In genomic region chr11:78397398-78397797, GRCh38 we compare ENCODE assay signal across 10 cellular contexts. TPM values are rescaled to one million over a fixed set of nuclear protein-coding genes. Genes with fewer than 3 reads are reported as not detected.
DNase-seq lines count a peak whose midpoint lies in the region; ATAC-seq and TF ChIP-seq lines count a peak whose summit lies in the region.
"Had no signal": no experiment of that assay in that cellular context is flagged by ENCODE, and none has a peak within 500 bp of the region (broad histone marks: within the 10 kb centered on the region; RNA-seq: fewer than 3 reads in every experiment).

No MANE protein-coding gene starts in this region.

- peaks cover 25% of the 10 kb centered on the region for H3K79me2 ChIP-seq in GM23248 (ENCODE audit: insufficient read depth)

- H3K27ac Mint-ChIP-seq in HFFc6, result no peak overlapping the region

- no peaks in the 10 kb centered on the region for H4K20me1 ChIP-seq in GM23248 (ENCODE audit: insufficient read depth)

- H3K4me1 Mint-ChIP-seq in HFFc6 (ENCODE audit: low read depth), result peaks cover 15% of the 10 kb centered on the region

- H3F3A ChIP-seq in GM23248 (ENCODE audit: insufficient read depth), result no peaks in the 10 kb centered on the region

- TF ChIP-seq CTCF in fibroblast of villous mesenchyme (IDR thresholded peaks at IDR 0.05; ENCODE audit: insufficient read depth, low read depth, low read length) (no peak), HFFc6 (IDR thresholded peaks at IDR 0.05) (no peak)

- no peaks in the 10 kb centered on the region for H3K36me3 ChIP-seq in GM23248 (ENCODE audit: low read depth)
- H3K36me3 ChIP-seq: pancreas had no signal

- no peaks in the 10 kb centered on the region for H3K9me3 Mint-ChIP-seq in HFFc6

- DNase-seq in HT-29 (ENCODE audit: low spot score), result peak; percentile 12
- peak; percentile 64 for DNase-seq in fibroblast of villous mesenchyme (ENCODE audit: low read depth)
- no peak for DNase-seq in D341Med (ENCODE audit: low spot score)
- DNase-seq in HFFc6, result no peak
- no peak for DNase-seq in HPDE6-E6E7 (ENCODE audit: extremely low spot score)
- DNase-seq in GM23248, result no peak
- DNase-seq: central memory CD4-positive, alpha-beta T cell; pancreas had no signal

- H3K4me1 ChIP-seq in GM23248 (ENCODE audit: insufficient read depth), result no peaks in the 10 kb centered on the region
- H3K4me1 ChIP-seq: pancreas had no signal

- no peak overlapping the region for H3K9ac ChIP-seq in GM23248

- no peak overlapping the region for H3K27ac ChIP-seq in GM23248
- H3K27ac ChIP-seq: pancreas had no signal

- TF ChIP-seq POLR2A in GM18505 (IDR thresholded peaks at IDR 0.05; ENCODE audit: borderline replicate concordance, extremely low read depth, insufficient read depth, insufficient read length), result no peak

- no peaks in the 10 kb centered on the region for H3K9me3 ChIP-seq in GM23248 (ENCODE audit: low read depth)
- H3K9me3 ChIP-seq: pancreas had no signal

- no peaks in the 10 kb centered on the region for H3K27me3 ChIP-seq in GM23248 (replicated peaks; ENCODE audit: insufficient read depth)
- H3K27me3 ChIP-seq: pancreas had no signal

- no peak overlapping the region for H2AFZ ChIP-seq in GM23248

- ATAC-seq in GM18505 (IDR thresholded peaks at IDR 0.05; ENCODE audit: unreplicated experiment), result peak; percentile 79
- ATAC-seq in GM21528 (IDR thresholded peaks at IDR 0.05; ENCODE audit: low FRiP score, unreplicated experiment), result peak; percentile 66

- no peaks in the 10 kb centered on the region for H3K27me3 Mint-ChIP-seq in HFFc6 (ENCODE audit: insufficient read depth)

- WGBS in GM23248 (ENCODE audit: low coverage in 1 of 2, low lambda C conversion rate in 2 of 2, missing lambda C conversion rate in 2 of 2), 2 experiments, result 95 to 98% methylated on average over 3 of the region's 3 CpGs

- no peak overlapping the region for H3K4me2 ChIP-seq in GM23248 (ENCODE audit: unreplicated experiment)

- in situ Hi-C loops in GM23248 (cut with MboI), result no loop called here

- no peaks in the 10 kb centered on the region for H3K9me2 ChIP-seq in GM23248 (ENCODE audit: insufficient read depth)

- H3K4me3 Mint-ChIP-seq in HFFc6, result no peak overlapping the region

- H3K36me3 Mint-ChIP-seq in HFFc6 (ENCODE audit: low read depth), result no peaks in the 10 kb centered on the region

- H3K4me3 ChIP-seq in fibroblast of villous mesenchyme (ENCODE audit: low read depth, low read length), result no peak overlapping the region
- no peak overlapping the region for H3K4me3 ChIP-seq in GM23248
- H3K4me3 ChIP-seq: pancreas had no signal

RNA-seq across cellular contexts. Expression of gene GAB2, which starts 20.2 kb away (rescaled TPM):
- 1.8 and 3.6 TPM in 2 replicates for total RNA-seq in HT-29 (2014; rRNA removed; shearing (Covaris generic))
- 8.2 and 11.3 TPM in 2 replicates for total RNA-seq in fibroblast of villous mesenchyme
- total RNA-seq in HFFc6 (2021; fragmentation: NEBNext Ultra II Directional; extraction: Animal tissue kit (Norgen Biotek cat#: 25700)), result 10 to 100 TPM in 3 of 6 experiments, 1 to 10 TPM in 3; 8.4 to 12.1 (median 9.9) TPM
- total RNA-seq in GM23248 (2014; rRNA removed; shearing (Covaris generic)), result 7.2 and 12.2 TPM in 2 replicates
- polyA plus RNA-seq in GM23248 (2016; fragmentation: Nextera tagmentation; extraction: Ambion mirVana), result 1.8 TPM in 2 replicates

Comparison
In these comparisons a context has a peak if more than half of its experiments do, and no peak if none do; other contexts are left out.
1. DNase-seq: peak in HT-29 (single experiment) and fibroblast of villous mesenchyme (single experiment); none in D341Med (single experiment), HFFc6 (single experiment), HPDE6-E6E7 (single experiment) and GM23248 (single experiment).